Comparison of ENCODE assay signal across 1 cellular context in genomic region chr2:33681333-33681732, GRCh38.
TF ChIP-seq lines count a peak whose summit lies in the region.

No MANE protein-coding gene starts in this region.

TF ChIP-seq in endothelial cell of umbilical vein, 7 proteins besides CTCF, POLR2A, EP300 and RAD21:
- TF ChIP-seq EZH2 (IDR thresholded peaks at IDR 0.05; ENCODE audit: borderline replicate concordance, low read depth, low read length, severe bottlenecking) = no peak
- no peak for TF ChIP-seq POLR2AphosphoS5 (IDR thresholded peaks at IDR 0.05; ENCODE audit: insufficient read depth, low read depth, low read length)
- no peak for TF ChIP-seq GATA2 (IDR thresholded peaks at IDR 0.05; ENCODE audit: insufficient read depth, insufficient read length, low read depth, low read length)
- TF ChIP-seq MYC (IDR thresholded peaks at IDR 0.05; ENCODE audit: low read depth, low read length) = no peak
- TF ChIP-seq FOS (IDR thresholded peaks at IDR 0.05; ENCODE audit: borderline replicate concordance, insufficient read depth, low read length) = no peak
- TF ChIP-seq JUN (IDR thresholded peaks at IDR 0.05; ENCODE audit: borderline replicate concordance, insufficient read depth, insufficient read length, low read depth) = no peak
- no peak for TF ChIP-seq MAX (IDR thresholded peaks at IDR 0.05; ENCODE audit: insufficient read depth, insufficient read length)
